In genomic region chr5:175928752-175929151, GRCh38 we compare ENCODE assay signal across 4 cellular contexts. TPM values are rescaled to one million over a fixed set of nuclear protein-coding genes. Genes with fewer than 3 reads are reported as not detected.
"Had no signal": no experiment of that assay in that cellular context is flagged by ENCODE, and none has a peak within 500 bp of the region (broad histone marks: within the 10 kb centered on the region; RNA-seq: fewer than 3 reads in every experiment).

No MANE protein-coding gene starts in this region.

RNA-seq across cellular contexts. Expression of gene CPLX2, which starts 57.4 kb away (rescaled TPM):
- total RNA-seq: HT-29, HT1080, K562 had no signal
- polyA plus RNA-seq: IgD-negative memory B cell, K562 had no signal
